Comparison of ENCODE assay signal across 15 cellular contexts in genomic region chr18:74289946-74290478, GRCh38. TPM values are rescaled to one million over a fixed set of nuclear protein-coding genes. Genes with fewer than 3 reads are reported as not detected.
DNase-seq lines count a peak whose midpoint lies in the region; ATAC-seq, FAIRE-seq and TF ChIP-seq lines count a peak whose summit lies in the region.
"Had no signal": no experiment of that assay in that cellular context is flagged by ENCODE, and none has a peak within 500 bp of the region (broad histone marks: within the 10 kb centered on the region; RNA-seq: fewer than 3 reads in every experiment).

No MANE protein-coding gene starts in this region.

- H3K9ac ChIP-seq in H1 (replicated peaks in 1 of 4; ENCODE audit: extremely low read depth in 1 of 4, low read depth in 3 of 4, low read length in 3 of 4): no peak overlapping the region

- no peak overlapping the region for H2BK5ac ChIP-seq in H1 (ENCODE audit: low read depth, low read length)

- H3K4me1 Mint-ChIP-seq in CD4-positive, CD25-positive, alpha-beta regulatory T cell: peaks cover 0 to 16% (median 9%) of the 10 kb centered on the region in 4 donors
- H3K4me1 Mint-ChIP-seq in neural crest cell: peaks cover 15% of the 10 kb centered on the region
- H3K4me1 Mint-ChIP-seq in naive thymus-derived CD4-positive, alpha-beta T cell: peaks cover 0 to 36% (median 19%) of the 10 kb centered on the region in 7 donors

- H3K23me2 ChIP-seq in H1 (ENCODE audit: low read depth, low read length): peaks cover 8% of the 10 kb centered on the region; the same call in 1 of the 2 replicates

- no peaks in the 10 kb centered on the region for H3K9me3 ChIP-seq in CD4-positive, CD25-positive, alpha-beta regulatory T cell (ENCODE audit: control insufficient read depth in 2 of 2, low read length in 2 of 2)
- H3K9me3 ChIP-seq in H1 (ENCODE audit: insufficient read depth in 2 of 2, low read depth in 1 of 2, low read length in 1 of 2) (peaks cover 0 to 6% of the 10 kb centered on the region in 2 experiments; a peak in 1 of 4 replicates), right atrium auricular region (no peaks in the 10 kb centered on the region)
- no peaks in the 10 kb centered on the region for H3K9me3 ChIP-seq in naive thymus-derived CD4-positive, alpha-beta T cell (ENCODE audit: control insufficient read depth in 2 of 3, low read length in 3 of 3)

- no peak overlapping the region for H3K4ac ChIP-seq in H1 (replicated peaks; ENCODE audit: insufficient read length, low read depth, low read length)

- no peak overlapping the region for H3K23ac ChIP-seq in H1 (ENCODE audit: insufficient read length)

- no peak overlapping the region for H2BK20ac ChIP-seq in H1 (ENCODE audit: low read length)

- no peak overlapping the region for H3K56ac ChIP-seq in H1 (replicated peaks; ENCODE audit: insufficient read length, low read depth, low read length)

- 92% methylated on average over 9 of the region's 9 CpGs; no CpG with 5 or more reads in 1 of the 2 experiments for WGBS in H1 (ENCODE audit: extremely low coverage in 1 of 2, insufficient coverage in 1 of 2, insufficient read length in 1 of 2, insufficient replicate concordance in 2 of 2, low coverage in 1 of 2, low lambda C conversion rate in 2 of 2, missing lambda C conversion rate in 1 of 2), 2 experiments

- TF ChIP-seq RAD21 in H1 (IDR thresholded peaks at IDR 0.05 in 1 of 2, conservative IDR thresholded peaks at IDR 0.05 in 1 of 2; ENCODE audit: low read depth in 2 of 2, low read length in 2 of 2): no peak

- no peak overlapping the region for H3K14ac ChIP-seq in H1 (ENCODE audit: insufficient read length)

- no peak for TF ChIP-seq POLR2A in H1 (IDR thresholded peaks at IDR 0.05; ENCODE audit: control extremely low read depth in 1 of 2, low read depth in 2 of 2, low read length in 2 of 2)

- H3K27ac ChIP-seq in CD4-positive, CD25-positive, alpha-beta regulatory T cell (ENCODE audit: insufficient read depth, low read length, poor library complexity, severe bottlenecking): no peak overlapping the region
- no peak overlapping the region for H3K27ac ChIP-seq in H1 (ENCODE audit: low read depth, low read length)
- H3K27ac ChIP-seq in right atrium auricular region: peak overlapping the region in 1 of 2 donors; percentile 70
- H3K27ac ChIP-seq in naive thymus-derived CD4-positive, alpha-beta T cell (ENCODE audit: low read depth, low read length): no peak overlapping the region

- no peak overlapping the region for H2AFZ ChIP-seq in H1 (ENCODE audit: low read length)

- H3K9me3 Mint-ChIP-seq in CD4-positive, CD25-positive, alpha-beta regulatory T cell: no peaks in the 10 kb centered on the region
- peaks cover 2% of the 10 kb centered on the region for H3K9me3 Mint-ChIP-seq in neural crest cell
- H3K9me3 Mint-ChIP-seq in naive thymus-derived CD4-positive, alpha-beta T cell: peaks cover 0 to 3% (median 0%) of the 10 kb centered on the region in 11 donors
- H3K9me3 Mint-ChIP-seq: central memory CD8-positive, alpha-beta T cell; stimulated activated memory B cell treated with anti-CD40 and anti-IgM and Interleukin-4, amounts not matched to agents 10 μg/mL and 1 μg/mL and 100 μg/mL, for 72 hours had no signal

- H3K27me3 Mint-ChIP-seq in CD4-positive, CD25-positive, alpha-beta regulatory T cell: no peaks in the 10 kb centered on the region
- H3K27me3 Mint-ChIP-seq in neural crest cell (ENCODE audit: low read depth): peaks cover 9% of the 10 kb centered on the region
- H3K27me3 Mint-ChIP-seq in naive thymus-derived CD4-positive, alpha-beta T cell: peaks cover 0 to 12% (median 0%) of the 10 kb centered on the region in 5 donors
- H3K27me3 Mint-ChIP-seq: central memory CD8-positive, alpha-beta T cell; stimulated activated memory B cell treated with anti-CD40 and anti-IgM and Interleukin-4, amounts not matched to agents 10 μg/mL and 1 μg/mL and 100 μg/mL, for 72 hours had no signal

- CTCF ChIA-PET in H1 (lab: Charles Lee; ENCODE audit: partially characterized antibody): interaction anchor here (0.7 to 1.3 kb wide), 7 partner anchors 13 to 57 kb away, joined by 3 to 4 read pairs (median 3); no protein-coding TSS in a partner anchor
- CTCF ChIA-PET in naive thymus-derived CD4-positive, alpha-beta T cell (lab: Charles Lee): interaction anchor here (1.3 kb wide), 1 partner anchor 204 kb away, joined by 3 read pairs; no protein-coding TSS in a partner anchor

- no peak overlapping the region for H2BK12ac ChIP-seq in H1 (ENCODE audit: low read depth, low read length)

- H3K36me3 Mint-ChIP-seq in CD4-positive, CD25-positive, alpha-beta regulatory T cell: no peaks in the 10 kb centered on the region
- peaks cover 2% of the 10 kb centered on the region for H3K36me3 Mint-ChIP-seq in neural crest cell (ENCODE audit: low read depth)
- peaks cover 0 to 7% (median 0%) of the 10 kb centered on the region in 5 donors for H3K36me3 Mint-ChIP-seq in naive thymus-derived CD4-positive, alpha-beta T cell
- H3K36me3 Mint-ChIP-seq: stimulated activated memory B cell treated with anti-CD40 and anti-IgM and Interleukin-4, amounts not matched to agents 10 μg/mL and 1 μg/mL and 100 μg/mL, for 72 hours had no signal

- peak overlapping the region; percentile 34 to 95 (median 78) for H3K4me3 Mint-ChIP-seq in CD4-positive, CD25-positive, alpha-beta regulatory T cell
- peak overlapping the region; percentile 82 for H3K4me3 Mint-ChIP-seq in neural crest cell
- H3K4me3 Mint-ChIP-seq in naive thymus-derived CD4-positive, alpha-beta T cell: peak overlapping the region in 5 of 10 donors; percentile 16 to 92 (median 23)
- H3K4me3 Mint-ChIP-seq: central memory CD8-positive, alpha-beta T cell had no signal

- DNase-seq in CD4-positive, CD25-positive, alpha-beta regulatory T cell: no peak
- no peak for DNase-seq in LNCaP clone FGC (ENCODE audit: low read depth)
- no peak for DNase-seq in H1 (ENCODE audit: low read depth in 1 of 2, low spot score in 2 of 2)
- DNase-seq in neural crest cell (ENCODE audit: low read depth, low spot score): no peak
- DNase-seq in GM19238 (ENCODE audit: insufficient read length, low spot score): no peak
- DNase-seq in right atrium auricular region (ENCODE audit: low spot score): no peak
- DNase-seq in naive thymus-derived CD4-positive, alpha-beta T cell: no peak
- no peak for DNase-seq in SKM-1 treated with dmso at 0.1 percent for 144 hours (lab: John Stamatoyannopoulos, UW; ENCODE audit: unreplicated experiment)
- DNase-seq: NCI-H1092; NCI-H748 treated with DMSO at 0.1 percent for 48 hours; SHP77; stimulated activated CD4-positive, alpha-beta T cell treated with anti-CD3 and anti-CD28 coated beads, Interleukin-1b, Interleukin-23, amount 100 ng/mL, for 48 hours had no signal

- H4K8ac ChIP-seq in H1 (ENCODE audit: extremely low read depth, insufficient read depth, low read length): no peak overlapping the region

- ATAC-seq in CD4-positive, CD25-positive, alpha-beta regulatory T cell (ENCODE audit: low read depth in 2 of 2): no peak
- ATAC-seq in naive thymus-derived CD4-positive, alpha-beta T cell: no peak
- ATAC-seq: stimulated activated memory B cell treated with anti-CD40 and anti-IgM and Interleukin-4, amounts not matched to agents 10 μg/mL and 1 μg/mL and 100 μg/mL, for 72 hours had no signal

- no peak overlapping the region for H3K18ac ChIP-seq in H1 (ENCODE audit: extremely low read depth, low read length)

- peak overlapping the region; percentile 83 to 87; a peak in 2 of 4 replicates for H3K4me2 ChIP-seq in H1 (ENCODE audit: insufficient read depth in 1 of 2, low read depth in 2 of 2, low read length in 2 of 2)

- peaks cover 12 to 58% of the 10 kb centered on the region in 2 experiments for H3K79me2 ChIP-seq in H1 (ENCODE audit: control insufficient read depth in 1 of 2, insufficient read depth in 2 of 2, low read length in 2 of 2)

- H2AK5ac ChIP-seq in H1 (ENCODE audit: low read depth, low read length): no peak overlapping the region

- H4K5ac ChIP-seq in H1 (ENCODE audit: insufficient read length, low read depth, low read length): no peak overlapping the region

- no peak overlapping the region for H3K4me3 ChIP-seq in CD4-positive, CD25-positive, alpha-beta regulatory T cell (ENCODE audit: low read depth, low read length)
- H3K4me3 ChIP-seq in LNCaP clone FGC (ENCODE audit: low read depth, low read length): peak overlapping the region; percentile 93
- peak overlapping the region in 1 of 4 experiments; percentile 88; a peak in 1 of 8 replicates for H3K4me3 ChIP-seq in H1 (ENCODE audit: extremely low read depth in 1 of 4, insufficient read depth in 2 of 4, low read depth in 3 of 4, low read length in 4 of 4)
- no peak overlapping the region for H3K4me3 ChIP-seq in right atrium auricular region
- H3K4me3 ChIP-seq in naive thymus-derived CD4-positive, alpha-beta T cell (ENCODE audit: low read length): no peak overlapping the region

- intact Hi-C loops in naive thymus-derived CD4-positive, alpha-beta T cell (cut with micrococcal nuclease): loop anchor here (2.0 to 5.0 kb wide), 6 partner anchors 15 to 917 kb away; partner anchors contain the start of gene PTGR3 (in 1 of the 2)

- H2BK120ac ChIP-seq in H1 (replicated peaks; ENCODE audit: low read depth, low read length): no peak overlapping the region

- TF ChIP-seq EP300 in H1 (IDR thresholded peaks at IDR 0.05; ENCODE audit: borderline replicate concordance in 1 of 2, low read depth in 2 of 2, low read length in 2 of 2): no peak

- H3K27me3 ChIP-seq in CD4-positive, CD25-positive, alpha-beta regulatory T cell (ENCODE audit: control insufficient read depth, insufficient read depth, low read length): no peaks in the 10 kb centered on the region
- H3K27me3 ChIP-seq in H1 (replicated peaks in 1 of 4; ENCODE audit: control insufficient read depth in 3 of 4, extremely low read depth in 1 of 4, insufficient read depth in 3 of 4, low read length in 3 of 4) (no peaks in the 10 kb centered on the region), right atrium auricular region (no peaks in the 10 kb centered on the region)
- no peaks in the 10 kb centered on the region for H3K27me3 ChIP-seq in naive thymus-derived CD4-positive, alpha-beta T cell (ENCODE audit: control insufficient read depth in 2 of 2, insufficient read depth in 2 of 2, low read length in 2 of 2)

- H3K36me3 ChIP-seq in CD4-positive, CD25-positive, alpha-beta regulatory T cell (ENCODE audit: control insufficient read depth, insufficient read depth, low read length): no peaks in the 10 kb centered on the region
- H3K36me3 ChIP-seq in H1 (ENCODE audit: control insufficient read depth in 2 of 4, insufficient read depth in 4 of 4, low read length in 3 of 4) (no peaks in the 10 kb centered on the region), right atrium auricular region (no peaks in the 10 kb centered on the region)
- H3K36me3 ChIP-seq in naive thymus-derived CD4-positive, alpha-beta T cell (ENCODE audit: control insufficient read depth in 2 of 3, insufficient read depth in 3 of 3, low read length in 3 of 3): peaks cover 0 to 5% (median 0%) of the 10 kb centered on the region in 3 experiments

- peaks cover 5% of the 10 kb centered on the region for H3K79me1 ChIP-seq in H1 (ENCODE audit: low read depth, low read length)

- TF ChIP-seq CTCF in LNCaP clone FGC (IDR thresholded peaks at IDR 0.05; ENCODE audit: control insufficient read depth, extremely low read depth, insufficient read depth) (no peak), H1 (IDR thresholded peaks at IDR 0.05; ENCODE audit: control extremely low read depth in 1 of 3, insufficient read depth in 1 of 3, low read depth in 1 of 3, low read length in 3 of 3) (no peak), neural crest cell (conservative IDR thresholded peaks at IDR 0.05) (no peak), right atrium auricular region (IDR thresholded peaks at IDR 0.05) (no peak)

- no peak overlapping the region for H2BK15ac ChIP-seq in H1 (ENCODE audit: low read length)

- H3K27ac Mint-ChIP-seq in CD4-positive, CD25-positive, alpha-beta regulatory T cell: peak overlapping the region in 1 of 3 donors; percentile 74
- no peak overlapping the region for H3K27ac Mint-ChIP-seq in neural crest cell (ENCODE audit: unreplicated experiment)
- H3K27ac Mint-ChIP-seq in naive thymus-derived CD4-positive, alpha-beta T cell: peak overlapping the region in 1 of 9 donors; percentile 48
- H3K27ac Mint-ChIP-seq: stimulated activated memory B cell treated with anti-CD40 and anti-IgM and Interleukin-4, amounts not matched to agents 10 μg/mL and 1 μg/mL and 100 μg/mL, for 72 hours had no signal

- H3K4me1 ChIP-seq in CD4-positive, CD25-positive, alpha-beta regulatory T cell (ENCODE audit: control insufficient read depth, insufficient read depth, low read length, poor library complexity, severe bottlenecking): peaks cover 17% of the 10 kb centered on the region
- peaks cover 4 to 21% (median 7%) of the 10 kb centered on the region in 4 experiments; a peak in 6 of 7 replicates for H3K4me1 ChIP-seq in H1 (replicated peaks in 1 of 4; ENCODE audit: control insufficient read depth in 3 of 4, insufficient read depth in 4 of 4, low read length in 3 of 4)
- H3K4me1 ChIP-seq in right atrium auricular region: peaks cover 0 to 37% of the 10 kb centered on the region in 2 donors
- H3K4me1 ChIP-seq in naive thymus-derived CD4-positive, alpha-beta T cell (ENCODE audit: control insufficient read depth in 2 of 2, insufficient read depth in 2 of 2, low read length in 2 of 2): peaks cover 0 to 3% of the 10 kb centered on the region in 2 donors

- no peak overlapping the region for H4K91ac ChIP-seq in H1 (replicated peaks; ENCODE audit: insufficient read length, low read length)

- no peaks in the 10 kb centered on the region for H4K20me1 ChIP-seq in H1 (replicated peaks in 1 of 2; ENCODE audit: control insufficient read depth in 1 of 2, insufficient read depth in 2 of 2, low read length in 2 of 2)

- no peak for FAIRE-seq in H1 (lab: Jason Lieb, UNC)

- POLR2A ChIA-PET in H1 (lab: Charles Lee; ENCODE audit: partially characterized antibody): interaction anchor here (0.8 kb wide), 1 partner anchor 9 kb away, joined by 4 read pairs; no protein-coding TSS in a partner anchor
- POLR2A ChIA-PET in naive thymus-derived CD4-positive, alpha-beta T cell (lab: Charles Lee): no interaction called here

RNA-seq across cellular contexts. Expression of gene CYB5A, which starts 1.8 kb away (rescaled TPM):
- 11.1 TPM for total RNA-seq in CD4-positive, CD25-positive, alpha-beta regulatory T cell
- 10 to 100 TPM; 43.2 to 54.3 (median 50.5) TPM for polyA plus RNA-seq in CD4-positive, CD25-positive, alpha-beta regulatory T cell
- total RNA-seq in H1 (2021; fragmentation: NEBNext Ultra II Directional; extraction: Animal tissue kit (Norgen Biotek cat#: 25700)): 153 and 154 TPM in 2 replicates
- 186 and 195 TPM in 2 replicates for polyA plus RNA-seq in H1 (2011; rRNA removed)
- polyA plus RNA-seq in H1 (2011; cell fraction: cytosol; rRNA removed): 277 TPM
- 76.0 TPM for polyA plus RNA-seq in H1 (2011; cell fraction: nucleus; rRNA removed)
- 131 to 163 TPM (median 150 TPM) in 4 replicates for polyA plus RNA-seq in H1 (2012, experiment 1 of 2)
- 107 TPM for polyA plus RNA-seq in H1 (2012, experiment 2 of 2)
- polyA plus RNA-seq in H1 (2013, experiment 1 of 2): 120 TPM
- polyA plus RNA-seq in H1 (2013, experiment 2 of 2): 122 TPM
- 48.1 and 64.5 TPM in 2 replicates for polyA minus RNA-seq in H1 (2011; rRNA and poly(A)+ RNA removed)
- polyA minus RNA-seq in H1 (2011; cell fraction: cytosol; rRNA and poly(A)+ RNA removed): 59.4 TPM
- polyA minus RNA-seq in H1 (2011; cell fraction: nucleus; rRNA and poly(A)+ RNA removed): 36.3 TPM
- total RNA-seq in neural crest cell: 38.1 and 46.5 TPM in 2 replicates
- total RNA-seq in right atrium auricular region: 10 to 100 TPM; 71.3 to 73.5 TPM
- 10 to 100 TPM; 13.9 to 36.9 (median 22.6) TPM for total RNA-seq in naive thymus-derived CD4-positive, alpha-beta T cell
- 10 to 100 TPM; 46.6 to 57.3 TPM for polyA plus RNA-seq in naive thymus-derived CD4-positive, alpha-beta T cell

RNA-seq across cellular contexts. Expression of gene C18orf63, which starts 25.6 kb away (rescaled TPM):
- not detected for total RNA-seq in CD4-positive, CD25-positive, alpha-beta regulatory T cell
- not detected for polyA plus RNA-seq in CD4-positive, CD25-positive, alpha-beta regulatory T cell
- total RNA-seq in H1 (2021; fragmentation: NEBNext Ultra II Directional; extraction: Animal tissue kit (Norgen Biotek cat#: 25700)): not detected in 2 replicates
- polyA plus RNA-seq in H1 (2011; rRNA removed): not detected in 2 replicates
- polyA plus RNA-seq in H1 (2011; cell fraction: cytosol; rRNA removed): not detected
- polyA plus RNA-seq in H1 (2011; cell fraction: nucleus; rRNA removed): not detected
- not detected in 4 replicates for polyA plus RNA-seq in H1 (2012, experiment 1 of 2)
- not detected for polyA plus RNA-seq in H1 (2012, experiment 2 of 2)
- not detected for polyA plus RNA-seq in H1 (2013, experiment 1 of 2)
- polyA plus RNA-seq in H1 (2013, experiment 2 of 2): not detected
- not detected in 2 replicates for polyA minus RNA-seq in H1 (2011; rRNA and poly(A)+ RNA removed)
- not detected for polyA minus RNA-seq in H1 (2011; cell fraction: cytosol; rRNA and poly(A)+ RNA removed)
- polyA minus RNA-seq in H1 (2011; cell fraction: nucleus; rRNA and poly(A)+ RNA removed): not detected
- not detected in 2 replicates for total RNA-seq in neural crest cell
- not detected for total RNA-seq in right atrium auricular region
- not detected for total RNA-seq in naive thymus-derived CD4-positive, alpha-beta T cell
- polyA plus RNA-seq in naive thymus-derived CD4-positive, alpha-beta T cell: not detected
- total RNA-seq: kidney epithelial cell had no signal
